In the genomic region with DNA sequence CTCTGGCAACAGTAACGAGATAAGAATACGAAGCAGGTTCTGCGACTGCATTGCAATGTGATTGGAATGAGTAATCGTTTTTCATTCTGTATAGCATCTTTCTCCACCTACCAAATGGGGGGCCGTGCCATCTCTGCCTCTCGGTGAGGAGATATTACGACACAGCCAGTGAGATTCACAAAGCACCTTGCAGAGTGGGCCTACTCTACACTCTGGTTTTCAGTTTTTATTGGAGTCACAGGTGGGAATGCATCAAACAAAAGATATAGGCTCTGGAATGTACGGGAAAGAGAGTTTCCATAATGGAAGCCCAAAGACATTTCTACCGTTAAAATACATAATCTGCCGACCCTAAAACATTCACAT, we compare ENCODE assay signal across 8 cellular contexts. TPM values are rescaled to one million over a fixed set of nuclear protein-coding genes. Genes with fewer than 3 reads are reported as not detected.
A peak's percentile ranks its signal among the peaks of the same experiment; 100 is the strongest.
DNase-seq lines count a peak whose midpoint lies in the region; ATAC-seq, FAIRE-seq and TF ChIP-seq lines count a peak whose summit lies in the region.

No MANE protein-coding gene starts in this region.

- ATAC-seq in memory B cell (ENCODE audit: low read depth), result no peak

- no peak for FAIRE-seq in GM19239 (lab: Jason Lieb, UNC)

- peaks cover 2% of the 10 kb centered on the region for H3K36me3 Mint-ChIP-seq in activated CD4-positive, alpha-beta T cell treated with anti-CD3 and anti-CD28 coated beads, Interleukin-2, amount 10 ng/mL, durations not matched to agents 24 days and 14 days (ENCODE audit: low read depth)
- H3K36me3 Mint-ChIP-seq in memory B cell, result no peaks in the 10 kb centered on the region

- H3K27me3 ChIP-seq in NT2/D1 (ENCODE audit: insufficient read depth, insufficient read length) (no peaks in the 10 kb centered on the region), brain microvascular endothelial cell (replicated peaks) (no peaks in the 10 kb centered on the region)

- H3K4me3 Mint-ChIP-seq in activated CD4-positive, alpha-beta T cell treated with anti-CD3 and anti-CD28 coated beads, Interleukin-2, amount 10 ng/mL, durations not matched to agents 24 days and 14 days, result peak overlapping the region; percentile 87
- peak overlapping the region; percentile 94 for H3K4me3 Mint-ChIP-seq in memory B cell

- DNase-seq in activated CD4-positive, alpha-beta T cell treated with anti-CD3 and anti-CD28 coated beads, Interleukin-2, amount 10 ng/mL, durations not matched to agents 24 days and 14 days, result no peak
- no peak for DNase-seq in activated CD4-positive, alpha-beta T cell treated with anti-CD3 and anti-CD28 coated beads for 4 hours
- DNase-seq in NT2/D1 (ENCODE audit: low read depth, low spot score), result no peak
- DNase-seq in brain microvascular endothelial cell, result no peak
- peak in 1 of 2 donors; percentile 15 for DNase-seq in memory B cell (ENCODE audit: low spot score in 2 of 2)
- no peak for DNase-seq in mesenteric fat pad (ENCODE audit: low spot score)
- DNase-seq in GM19239 (ENCODE audit: insufficient read length, low spot score), result no peak

- in situ Hi-C loops in brain microvascular endothelial cell (cut with HindIII; ENCODE audit: low pct_ligation_motif_present, low sequenced_read_pairs), result no loop called here

- peak overlapping the region; percentile 76 for H3K27ac Mint-ChIP-seq in activated CD4-positive, alpha-beta T cell treated with anti-CD3 and anti-CD28 coated beads, Interleukin-2, amount 10 ng/mL, durations not matched to agents 24 days and 14 days
- H3K27ac Mint-ChIP-seq in memory B cell, result peak overlapping the region; percentile 82

- no peaks in the 10 kb centered on the region for H3K9me3 ChIP-seq in NT2/D1 (ENCODE audit: insufficient read depth, low read length)

- H3K4me1 Mint-ChIP-seq in activated CD4-positive, alpha-beta T cell treated with anti-CD3 and anti-CD28 coated beads, Interleukin-2, amount 10 ng/mL, durations not matched to agents 24 days and 14 days, result peaks cover 21% of the 10 kb centered on the region
- peaks cover 16% of the 10 kb centered on the region for H3K4me1 Mint-ChIP-seq in memory B cell

- no peak for TF ChIP-seq CTCF in brain microvascular endothelial cell (IDR thresholded peaks at IDR 0.05; ENCODE audit: low read depth, low read length, missing control alignments)

- intact Hi-C loops in activated CD4-positive, alpha-beta T cell treated with anti-CD3 and anti-CD28 coated beads, Interleukin-2, amount 10 ng/mL, durations not matched to agents 24 days and 14 days (cut with micrococcal nuclease), result loop anchor here (1.0 to 5.0 kb wide), 3 partner anchors 10 to 1254 kb away; a partner anchor contains a TSS

- peak overlapping the region; percentile 1 for H3K27ac ChIP-seq in brain microvascular endothelial cell
- H3K27ac ChIP-seq in temporal lobe (ENCODE audit: low read depth, low read length), result peak overlapping the region; percentile 86

- H3K9ac ChIP-seq in NT2/D1 (ENCODE audit: insufficient read length, low read depth), result peak overlapping the region; percentile 54

- H3K9me3 Mint-ChIP-seq in activated CD4-positive, alpha-beta T cell treated with anti-CD3 and anti-CD28 coated beads, Interleukin-2, amount 10 ng/mL, durations not matched to agents 24 days and 14 days, result no peaks in the 10 kb centered on the region
- H3K9me3 Mint-ChIP-seq in memory B cell, result no peaks in the 10 kb centered on the region

- peaks cover 10% of the 10 kb centered on the region for H3K27me3 Mint-ChIP-seq in activated CD4-positive, alpha-beta T cell treated with anti-CD3 and anti-CD28 coated beads, Interleukin-2, amount 10 ng/mL, durations not matched to agents 24 days and 14 days
- H3K27me3 Mint-ChIP-seq in memory B cell, result no peaks in the 10 kb centered on the region

- H3K4me1 ChIP-seq in NT2/D1 (ENCODE audit: insufficient read depth, insufficient read length), result no peaks in the 10 kb centered on the region

- H3K36me3 ChIP-seq in NT2/D1 (ENCODE audit: insufficient read depth, insufficient read length, low read length), result no peaks in the 10 kb centered on the region
- H3K36me3 ChIP-seq in brain microvascular endothelial cell (replicated peaks), result no peaks in the 10 kb centered on the region

- H3K4me3 ChIP-seq in NT2/D1 (ENCODE audit: insufficient read length, low read depth) (peak overlapping the region; percentile 10), brain microvascular endothelial cell (ENCODE audit: low read depth, low read length) (peak overlapping the region; percentile 84)

RNA-seq across cellular contexts. Expression of a gene that starts 0.5 kb away (rescaled TPM):
- total RNA-seq in activated CD4-positive, alpha-beta T cell treated with anti-CD3 and anti-CD28 coated beads, Interleukin-2, amount 10 ng/mL, durations not matched to agents 24 days and 14 days, result 51.3 and 54.2 TPM in 2 replicates
- total RNA-seq in temporal lobe (250 TPM), mesenteric fat pad (267 TPM)

RNA-seq across cellular contexts. Expression of a gene that starts 9.6 kb away (rescaled TPM):
- total RNA-seq in activated CD4-positive, alpha-beta T cell treated with anti-CD3 and anti-CD28 coated beads, Interleukin-2, amount 10 ng/mL, durations not matched to agents 24 days and 14 days, result 38.5 and 39.5 TPM in 2 replicates
- total RNA-seq in temporal lobe (15.0 TPM), mesenteric fat pad (123 TPM)
